In the genomic region with DNA sequence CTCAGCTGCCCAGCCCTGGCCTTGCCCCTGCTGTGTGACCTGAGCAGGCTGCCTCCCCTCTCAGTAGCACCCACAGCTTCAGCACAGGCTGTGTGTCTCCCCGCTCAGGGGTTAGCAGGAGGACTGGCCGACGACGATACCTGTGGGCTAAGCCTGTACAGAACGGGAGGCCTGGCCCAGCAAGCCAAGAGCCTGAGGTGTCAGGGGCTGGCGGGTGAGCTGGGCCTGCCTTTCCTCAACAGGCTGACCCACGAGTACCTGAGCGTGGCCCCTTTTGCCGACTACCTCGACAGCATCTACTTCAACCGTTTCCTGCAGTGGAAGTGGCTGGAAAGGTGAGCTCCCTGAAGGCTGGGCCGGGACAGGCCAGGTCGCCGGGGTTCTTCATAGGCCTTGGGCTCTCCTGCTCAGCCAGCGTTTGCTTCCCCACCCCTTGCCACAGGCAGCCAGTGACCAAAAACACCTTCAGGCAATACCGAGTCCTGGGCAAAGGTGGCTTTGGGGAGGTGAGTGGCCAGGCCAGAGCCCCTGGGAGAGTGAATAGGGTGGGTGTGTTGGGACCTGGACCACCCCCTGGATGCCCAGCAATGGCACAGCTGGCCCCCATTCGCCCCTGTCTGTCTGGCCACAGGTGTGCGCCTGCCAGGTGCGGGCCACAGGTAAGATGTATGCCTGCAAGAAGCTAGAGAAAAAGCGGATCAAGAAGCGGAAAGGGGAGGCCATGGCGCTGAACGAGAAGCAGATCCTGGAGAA, we compare ENCODE assay signal across 1 cellular context.
TF ChIP-seq lines count a peak whose summit lies in the region.

No MANE protein-coding gene starts in this region.

TF ChIP-seq in GM12891, 5 proteins besides CTCF, POLR2A, EP300 and RAD21:
- no peak for TF ChIP-seq SPI1 (IDR thresholded peaks at IDR 0.05; ENCODE audit: low read depth, low read length)
- TF ChIP-seq POU2F2 (IDR thresholded peaks at IDR 0.05; ENCODE audit: low read depth, low read length): no peak
- TF ChIP-seq PAX5 (IDR thresholded peaks at IDR 0.05; ENCODE audit: insufficient read depth, low read length, severe bottlenecking): no peak
- no peak for TF ChIP-seq TAF1 (IDR thresholded peaks at IDR 0.05; ENCODE audit: low read depth, low read length)
- TF ChIP-seq POLR2AphosphoS5 (IDR thresholded peaks at IDR 0.05; ENCODE audit: low read depth, low read length): no peak
